Comparison of ENCODE assay signal across 1 cellular context in the genomic region with DNA sequence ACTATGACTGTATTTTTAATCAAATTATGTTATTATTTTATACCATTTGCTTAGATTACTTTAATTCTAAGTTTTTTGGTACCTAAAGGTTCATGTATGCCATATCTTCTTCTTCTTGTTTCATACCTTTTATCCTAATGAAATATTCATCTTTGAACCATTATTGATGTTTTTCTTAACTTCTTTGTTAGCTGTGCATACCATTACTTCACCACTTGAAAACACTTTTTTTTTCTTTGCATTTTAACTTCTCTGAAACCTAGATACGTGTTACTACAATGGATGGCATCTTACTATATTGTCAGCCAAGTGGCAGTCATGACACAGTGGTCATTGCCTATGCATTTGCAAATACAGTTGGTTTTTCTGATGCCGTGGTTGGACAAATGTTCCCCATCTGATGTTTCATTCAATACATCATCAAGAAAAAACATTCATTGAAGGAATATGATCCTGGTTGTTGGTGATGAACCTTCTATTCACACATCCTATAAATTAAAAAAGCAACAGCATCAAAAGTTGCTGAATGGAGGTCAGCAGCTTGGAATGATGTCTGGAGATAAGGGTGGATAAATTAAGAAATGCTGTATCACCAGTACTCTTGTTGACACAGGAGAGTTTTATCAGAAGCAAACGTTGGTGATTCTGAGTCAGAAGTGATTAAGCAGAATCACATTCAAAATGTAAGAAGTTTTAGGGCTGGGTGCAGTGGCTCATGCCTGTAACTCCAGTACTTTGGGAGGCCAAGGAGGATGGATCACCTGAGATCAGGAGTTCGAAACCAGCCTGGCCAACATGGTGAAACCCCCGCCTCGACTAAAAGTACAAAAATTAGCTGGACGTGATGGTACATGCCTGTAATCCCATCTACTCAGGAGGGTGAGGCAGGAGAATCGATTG.
TF ChIP-seq lines count a peak whose summit lies in the region.

No MANE protein-coding gene starts in this region.

TF ChIP-seq in K562, 482 proteins besides CTCF, POLR2A, EP300 and RAD21 (continued from another document and continues in another):
- TF ChIP-seq, protein P1, sequence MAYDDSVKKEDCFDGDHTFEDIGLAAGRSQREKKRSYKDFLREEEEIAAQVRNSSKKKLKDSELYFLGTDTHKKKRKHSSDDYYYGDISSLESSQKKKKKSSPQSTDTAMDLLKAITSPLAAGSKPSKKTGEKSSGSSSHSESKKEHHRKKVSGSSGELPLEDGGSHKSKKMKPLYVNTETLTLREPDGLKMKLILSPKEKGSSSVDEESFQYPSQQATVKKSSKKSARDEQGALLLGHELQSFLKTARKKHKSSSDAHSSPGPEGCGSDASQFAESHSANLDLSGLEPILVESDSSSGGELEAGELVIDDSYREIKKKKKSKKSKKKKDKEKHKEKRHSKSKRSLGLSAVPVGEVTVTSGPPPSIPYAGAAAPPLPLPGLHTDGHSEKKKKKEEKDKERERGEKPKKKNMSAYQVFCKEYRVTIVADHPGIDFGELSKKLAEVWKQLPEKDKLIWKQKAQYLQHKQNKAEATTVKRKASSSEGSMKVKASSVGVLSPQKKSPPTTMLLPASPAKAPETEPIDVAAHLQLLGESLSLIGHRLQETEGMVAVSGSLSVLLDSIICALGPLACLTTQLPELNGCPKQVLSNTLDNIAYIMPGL (CRISPR knock-in tag; IDR thresholded peaks at IDR 0.05): no peak
- TF ChIP-seq, protein P2, sequence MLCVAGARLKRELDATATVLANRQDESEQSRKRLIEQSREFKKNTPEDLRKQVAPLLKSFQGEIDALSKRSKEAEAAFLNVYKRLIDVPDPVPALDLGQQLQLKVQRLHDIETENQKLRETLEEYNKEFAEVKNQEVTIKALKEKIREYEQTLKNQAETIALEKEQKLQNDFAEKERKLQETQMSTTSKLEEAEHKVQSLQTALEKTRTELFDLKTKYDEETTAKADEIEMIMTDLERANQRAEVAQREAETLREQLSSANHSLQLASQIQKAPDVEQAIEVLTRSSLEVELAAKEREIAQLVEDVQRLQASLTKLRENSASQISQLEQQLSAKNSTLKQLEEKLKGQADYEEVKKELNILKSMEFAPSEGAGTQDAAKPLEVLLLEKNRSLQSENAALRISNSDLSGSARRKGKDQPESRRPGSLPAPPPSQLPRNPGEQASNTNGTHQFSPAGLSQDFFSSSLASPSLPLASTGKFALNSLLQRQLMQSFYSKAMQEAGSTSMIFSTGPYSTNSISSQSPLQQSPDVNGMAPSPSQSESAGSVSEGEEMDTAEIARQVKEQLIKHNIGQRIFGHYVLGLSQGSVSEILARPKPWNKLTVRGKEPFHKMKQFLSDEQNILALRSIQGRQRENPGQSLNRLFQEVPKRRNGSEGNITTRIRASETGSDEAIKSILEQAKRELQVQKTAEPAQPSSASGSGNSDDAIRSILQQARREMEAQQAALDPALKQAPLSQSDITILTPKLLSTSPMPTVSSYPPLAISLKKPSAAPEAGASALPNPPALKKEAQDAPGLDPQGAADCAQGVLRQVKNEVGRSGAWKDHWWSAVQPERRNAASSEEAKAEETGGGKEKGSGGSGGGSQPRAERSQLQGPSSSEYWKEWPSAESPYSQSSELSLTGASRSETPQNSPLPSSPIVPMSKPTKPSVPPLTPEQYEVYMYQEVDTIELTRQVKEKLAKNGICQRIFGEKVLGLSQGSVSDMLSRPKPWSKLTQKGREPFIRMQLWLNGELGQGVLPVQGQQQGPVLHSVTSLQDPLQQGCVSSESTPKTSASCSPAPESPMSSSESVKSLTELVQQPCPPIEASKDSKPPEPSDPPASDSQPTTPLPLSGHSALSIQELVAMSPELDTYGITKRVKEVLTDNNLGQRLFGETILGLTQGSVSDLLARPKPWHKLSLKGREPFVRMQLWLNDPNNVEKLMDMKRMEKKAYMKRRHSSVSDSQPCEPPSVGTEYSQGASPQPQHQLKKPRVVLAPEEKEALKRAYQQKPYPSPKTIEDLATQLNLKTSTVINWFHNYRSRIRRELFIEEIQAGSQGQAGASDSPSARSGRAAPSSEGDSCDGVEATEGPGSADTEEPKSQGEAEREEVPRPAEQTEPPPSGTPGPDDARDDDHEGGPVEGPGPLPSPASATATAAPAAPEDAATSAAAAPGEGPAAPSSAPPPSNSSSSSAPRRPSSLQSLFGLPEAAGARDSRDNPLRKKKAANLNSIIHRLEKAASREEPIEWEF (CRISPR knock-in tag; IDR thresholded peaks at IDR 0.05): no peak
- TF ChIP-seq KLF6 (CRISPR knock-in tag; IDR thresholded peaks at IDR 0.05; ENCODE audit: borderline replicate concordance) (no peak), ZNF699 (CRISPR knock-in tag; IDR thresholded peaks at IDR 0.05; ENCODE audit: insufficient replicate concordance) (no peak), C11orf30 (IDR thresholded peaks at IDR 0.05; ENCODE audit: low read depth) (peak; percentile 99), SMARCC2 (IDR thresholded peaks at IDR 0.05; ENCODE audit: low read depth) (peak; percentile 100), ZBTB17 (CRISPR knock-in tag; IDR thresholded peaks at IDR 0.05) (peak; percentile 64; the same call in 1 of the 2 replicates), TCF7L2 (IDR thresholded peaks at IDR 0.05; ENCODE audit: low read depth, low read length) (0 out of 2 replicates have a peak, but pooled peaks have one; percentile 22), TEAD1 (CRISPR knock-in tag; IDR thresholded peaks at IDR 0.05) (peak in 1 of 2 experiments; percentile 84; a peak in 1 of 4 replicates), RBM15 (IDR thresholded peaks at IDR 0.05; ENCODE audit: insufficient read depth, low read length) (no peak), DIDO1 (tag; IDR thresholded peaks at IDR 0.05; ENCODE audit: low read depth) (peak; percentile 11; the same call in 1 of the 2 replicates), ZNF79 (CRISPR knock-in tag; IDR thresholded peaks at IDR 0.05; ENCODE audit: low read depth) (no peak), TSC22D4 (tag; IDR thresholded peaks at IDR 0.05) (no peak), MEF2A (IDR thresholded peaks at IDR 0.05; ENCODE audit: control insufficient read depth, low read depth, low read length) (peak; percentile 89), MECOM (CRISPR knock-in tag; IDR thresholded peaks at IDR 0.05) (peak; percentile 76), NCOA2 (IDR thresholded peaks at IDR 0.05; ENCODE audit: partially characterized antibody in 2 of 2) (peak; percentile 82 to 86), TAL1 (IDR thresholded peaks at IDR 0.05) (peak; percentile 96), ILF3 (IDR thresholded peaks at IDR 0.05; ENCODE audit: borderline replicate concordance) (peak; percentile 91; the same call in 1 of the 2 replicates), ARID1B (IDR thresholded peaks at IDR 0.05) (peak; percentile 99), GTF2A2 (tag; IDR thresholded peaks at IDR 0.05) (no peak), RCOR1 (IDR thresholded peaks at IDR 0.05; ENCODE audit: borderline replicate concordance in 1 of 2, low read depth in 2 of 2, low read length in 2 of 2) (peak; percentile 58 to 90; a peak in 3 of 4 replicates), STAT5A (IDR thresholded peaks at IDR 0.05; ENCODE audit: borderline replicate concordance, low read length) (peak; percentile 89), DNMT1 (IDR thresholded peaks at IDR 0.05) (peak; percentile 91; the same call in 1 of the 2 replicates)
- TF ChIP-seq, protein P3, sequence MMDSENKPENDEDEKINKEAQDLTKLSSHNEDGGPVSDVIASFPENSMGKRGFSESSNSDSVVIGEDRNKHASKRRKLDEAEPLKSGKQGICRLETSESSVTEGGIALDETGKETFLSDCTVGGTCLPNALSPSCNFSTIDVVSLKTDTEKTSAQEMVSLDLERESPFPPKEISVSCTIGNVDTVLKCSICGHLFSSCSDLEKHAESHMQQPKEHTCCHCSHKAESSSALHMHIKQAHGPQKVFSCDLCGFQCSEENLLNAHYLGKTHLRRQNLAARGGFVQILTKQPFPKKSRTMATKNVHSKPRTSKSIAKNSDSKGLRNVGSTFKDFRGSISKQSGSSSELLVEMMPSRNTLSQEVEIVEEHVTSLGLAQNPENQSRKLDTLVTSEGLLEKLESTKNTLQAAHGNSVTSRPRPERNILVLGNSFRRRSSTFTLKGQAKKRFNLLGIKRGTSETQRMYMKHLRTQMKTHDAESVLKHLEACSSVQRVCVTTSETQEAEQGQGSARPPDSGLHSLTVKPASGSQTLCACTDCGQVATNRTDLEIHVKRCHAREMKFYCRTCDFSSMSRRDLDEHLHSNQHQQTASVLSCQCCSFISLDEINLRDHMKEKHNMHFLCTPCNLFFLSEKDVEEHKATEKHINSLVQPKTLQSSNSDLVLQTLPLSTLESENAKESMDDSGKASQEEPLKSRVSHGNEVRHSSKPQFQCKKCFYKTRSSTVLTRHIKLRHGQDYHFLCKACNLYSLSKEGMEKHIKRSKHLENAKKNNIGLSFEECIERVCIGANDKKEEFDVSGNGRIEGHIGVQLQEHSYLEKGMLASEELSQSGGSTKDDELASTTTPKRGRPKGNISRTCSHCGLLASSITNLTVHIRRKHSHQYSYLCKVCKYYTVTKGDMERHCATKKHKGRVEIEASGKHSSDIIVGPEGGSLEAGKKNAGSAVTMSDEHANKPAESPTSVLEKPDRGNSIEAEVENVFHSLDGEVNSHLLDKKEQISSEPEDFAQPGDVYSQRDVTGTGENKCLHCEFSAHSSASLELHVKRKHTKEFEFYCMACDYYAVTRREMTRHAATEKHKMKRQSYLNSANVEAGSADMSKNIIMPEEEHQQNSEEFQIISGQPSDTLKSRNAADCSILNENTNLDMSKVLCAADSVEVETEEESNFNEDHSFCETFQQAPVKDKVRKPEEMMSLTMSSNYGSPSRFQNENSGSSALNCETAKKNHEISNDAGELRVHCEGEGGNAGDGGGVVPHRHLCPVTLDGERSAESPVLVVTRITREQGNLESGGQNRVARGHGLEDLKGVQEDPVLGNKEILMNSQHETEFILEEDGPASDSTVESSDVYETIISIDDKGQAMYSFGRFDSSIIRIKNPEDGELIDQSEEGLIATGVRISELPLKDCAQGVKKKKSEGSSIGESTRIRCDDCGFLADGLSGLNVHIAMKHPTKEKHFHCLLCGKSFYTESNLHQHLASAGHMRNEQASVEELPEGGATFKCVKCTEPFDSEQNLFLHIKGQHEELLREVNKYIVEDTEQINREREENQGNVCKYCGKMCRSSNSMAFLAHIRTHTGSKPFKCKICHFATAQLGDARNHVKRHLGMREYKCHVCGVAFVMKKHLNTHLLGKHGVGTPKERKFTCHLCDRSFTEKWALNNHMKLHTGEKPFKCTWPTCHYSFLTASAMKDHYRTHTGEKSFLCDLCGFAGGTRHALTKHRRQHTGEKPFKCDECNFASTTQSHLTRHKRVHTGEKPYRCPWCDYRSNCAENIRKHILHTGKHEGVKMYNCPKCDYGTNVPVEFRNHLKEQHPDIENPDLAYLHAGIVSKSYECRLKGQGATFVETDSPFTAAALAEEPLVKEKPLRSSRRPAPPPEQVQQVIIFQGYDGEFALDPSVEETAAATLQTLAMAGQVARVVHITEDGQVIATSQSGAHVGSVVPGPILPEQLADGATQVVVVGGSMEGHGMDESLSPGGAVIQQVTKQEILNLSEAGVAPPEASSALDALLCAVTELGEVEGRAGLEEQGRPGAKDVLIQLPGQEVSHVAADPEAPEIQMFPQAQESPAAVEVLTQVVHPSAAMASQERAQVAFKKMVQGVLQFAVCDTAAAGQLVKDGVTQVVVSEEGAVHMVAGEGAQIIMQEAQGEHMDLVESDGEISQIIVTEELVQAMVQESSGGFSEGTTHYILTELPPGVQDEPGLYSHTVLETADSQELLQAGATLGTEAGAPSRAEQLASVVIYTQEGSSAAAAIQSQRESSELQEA (IDR thresholded peaks at IDR 0.05; ENCODE audit: low read depth): no peak
- TF ChIP-seq, protein P4, sequence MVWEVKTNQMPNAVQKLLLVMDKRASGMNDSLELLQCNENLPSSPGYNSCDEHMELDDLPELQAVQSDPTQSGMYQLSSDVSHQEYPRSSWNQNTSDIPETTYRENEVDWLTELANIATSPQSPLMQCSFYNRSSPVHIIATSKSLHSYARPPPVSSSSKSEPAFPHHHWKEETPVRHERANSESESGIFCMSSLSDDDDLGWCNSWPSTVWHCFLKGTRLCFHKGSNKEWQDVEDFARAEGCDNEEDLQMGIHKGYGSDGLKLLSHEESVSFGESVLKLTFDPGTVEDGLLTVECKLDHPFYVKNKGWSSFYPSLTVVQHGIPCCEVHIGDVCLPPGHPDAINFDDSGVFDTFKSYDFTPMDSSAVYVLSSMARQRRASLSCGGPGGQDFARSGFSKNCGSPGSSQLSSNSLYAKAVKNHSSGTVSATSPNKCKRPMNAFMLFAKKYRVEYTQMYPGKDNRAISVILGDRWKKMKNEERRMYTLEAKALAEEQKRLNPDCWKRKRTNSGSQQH (CRISPR knock-in tag; IDR thresholded peaks at IDR 0.05): 0 out of 2 replicates have a peak, but pooled peaks have one; percentile 32
- TF ChIP-seq, protein P5, sequence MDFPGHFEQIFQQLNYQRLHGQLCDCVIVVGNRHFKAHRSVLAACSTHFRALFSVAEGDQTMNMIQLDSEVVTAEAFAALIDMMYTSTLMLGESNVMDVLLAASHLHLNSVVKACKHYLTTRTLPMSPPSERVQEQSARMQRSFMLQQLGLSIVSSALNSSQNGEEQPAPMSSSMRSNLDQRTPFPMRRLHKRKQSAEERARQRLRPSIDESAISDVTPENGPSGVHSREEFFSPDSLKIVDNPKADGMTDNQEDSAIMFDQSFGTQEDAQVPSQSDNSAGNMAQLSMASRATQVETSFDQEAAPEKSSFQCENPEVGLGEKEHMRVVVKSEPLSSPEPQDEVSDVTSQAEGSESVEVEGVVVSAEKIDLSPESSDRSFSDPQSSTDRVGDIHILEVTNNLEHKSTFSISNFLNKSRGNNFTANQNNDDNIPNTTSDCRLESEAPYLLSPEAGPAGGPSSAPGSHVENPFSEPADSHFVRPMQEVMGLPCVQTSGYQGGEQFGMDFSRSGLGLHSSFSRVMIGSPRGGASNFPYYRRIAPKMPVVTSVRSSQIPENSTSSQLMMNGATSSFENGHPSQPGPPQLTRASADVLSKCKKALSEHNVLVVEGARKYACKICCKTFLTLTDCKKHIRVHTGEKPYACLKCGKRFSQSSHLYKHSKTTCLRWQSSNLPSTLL (IDR thresholded peaks at IDR 0.05): 0 out of 2 replicates have a peak, but pooled peaks have one; percentile 35
- TF ChIP-seq, protein P6, sequence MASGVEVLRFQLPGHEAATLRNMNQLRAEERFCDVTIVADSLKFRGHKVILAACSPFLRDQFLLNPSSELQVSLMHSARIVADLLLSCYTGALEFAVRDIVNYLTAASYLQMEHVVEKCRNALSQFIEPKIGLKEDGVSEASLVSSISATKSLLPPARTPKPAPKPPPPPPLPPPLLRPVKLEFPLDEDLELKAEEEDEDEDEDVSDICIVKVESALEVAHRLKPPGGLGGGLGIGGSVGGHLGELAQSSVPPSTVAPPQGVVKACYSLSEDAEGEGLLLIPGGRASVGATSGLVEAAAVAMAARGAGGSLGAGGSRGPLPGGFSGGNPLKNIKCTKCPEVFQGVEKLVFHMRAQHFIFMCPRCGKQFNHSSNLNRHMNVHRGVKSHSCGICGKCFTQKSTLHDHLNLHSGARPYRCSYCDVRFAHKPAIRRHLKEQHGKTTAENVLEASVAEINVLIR (CRISPR knock-in tag; IDR thresholded peaks at IDR 0.05): 0 out of 2 replicates have a peak, but pooled peaks have one; percentile 12
